8 cellular contexts compared by ENCODE assay signal in genomic region chr6:33126101-33126714, GRCh38. TPM values are rescaled to one million over a fixed set of nuclear protein-coding genes. Genes with fewer than 3 reads are reported as not detected.
DNase-seq lines count a peak whose midpoint lies in the region; ATAC-seq and TF ChIP-seq lines count a peak whose summit lies in the region.

No MANE protein-coding gene starts in this region.

- peaks cover 21% of the 10 kb centered on the region for H3K4me1 Mint-ChIP-seq in endodermal cell

- 58 to 74% methylated on average over 5 of the region's 5 CpGs for WGBS in endodermal cell (ENCODE audit: insufficient coverage in 1 of 2, insufficient read length in 1 of 2), 2 experiments

- H3K27me3 Mint-ChIP-seq in endodermal cell (ENCODE audit: insufficient read depth) = no peaks in the 10 kb centered on the region

- POLR2A ChIA-PET in GM10248 (lab: Yijun Ruan, JAX) = no interaction called here

- peak; percentile 64 for DNase-seq in GM10248 (ENCODE audit: extremely low spot score)
- peak; percentile 6 for DNase-seq in NCI-H128 (lab: John Stamatoyannopoulos, UW; ENCODE audit: unreplicated experiment)
- DNase-seq in activated CD4-positive, alpha-beta T cell treated with anti-CD3 and anti-CD28 coated beads, Interleukin-2, amount 50 U/mL, for 48 hours = peak; percentile 79 to 82
- peak; percentile 91 for DNase-seq in endodermal cell
- DNase-seq in myocyte (ENCODE audit: low read depth) = peak; percentile 40
- peak; percentile 84 for DNase-seq in stimulated activated naive CD8-positive, alpha-beta T cell treated with anti-CD3 and anti-CD28 coated beads, Interleukin-15, Interleukin-2, amounts not matched to agents 100 U/mL and 50 U/mL, for 24 hours
- no peak for DNase-seq in middle frontal gyrus (ENCODE audit: extremely low spot score, low spot score)

- H3K36me3 Mint-ChIP-seq in endodermal cell (ENCODE audit: low read depth) = peaks cover 12% of the 10 kb centered on the region

- H3K4me3 ChIP-seq in endodermal cell (ENCODE audit: low read length) = no peak overlapping the region

- H3K36me3 ChIP-seq in endodermal cell (ENCODE audit: control insufficient read depth, insufficient read depth, low read length) = no peaks in the 10 kb centered on the region

- peak; percentile 58 for TF ChIP-seq CTCF in GM10248 (IDR thresholded peaks at IDR 0.05; ENCODE audit: control extremely low read depth, extremely low read depth, low read depth, missing control alignments)
- peak; percentile 89 for TF ChIP-seq CTCF in endodermal cell (conservative IDR thresholded peaks at IDR 0.05)

- H3K4me3 Mint-ChIP-seq in endodermal cell = no peak overlapping the region

- H3K9me3 Mint-ChIP-seq in endodermal cell = peaks cover 31% of the 10 kb centered on the region

- CTCF ChIA-PET in GM10248 (lab: Yijun Ruan, JAX) = interaction anchor here (0.6 to 9.1 kb wide), 32 partner anchors 8 to 369 kb away, joined by 3 to 89 read pairs (median 4); partner anchors contain the start of gene HLA-DOA

- H3K4me1 ChIP-seq in endodermal cell (ENCODE audit: control insufficient read depth, insufficient read depth, low read length) = no peaks in the 10 kb centered on the region

- ATAC-seq in stimulated activated naive CD8-positive, alpha-beta T cell treated with anti-CD3 and anti-CD28 coated beads, Interleukin-15, Interleukin-2, amounts not matched to agents 100 U/mL and 50 U/mL, for 24 hours = peak; percentile 49
- ATAC-seq in GM21529 (IDR thresholded peaks at IDR 0.05; ENCODE audit: unreplicated experiment) = no peak

- H3K27ac ChIP-seq in endodermal cell (ENCODE audit: low read depth, low read length) = no peak overlapping the region

- peaks cover 22% of the 10 kb centered on the region for H3K9me3 ChIP-seq in endodermal cell (ENCODE audit: control insufficient read depth, low read length)

- no peaks in the 10 kb centered on the region for H3K27me3 ChIP-seq in endodermal cell (ENCODE audit: control insufficient read depth, insufficient read depth, low read length, poor library complexity, severe bottlenecking)

- H3K27ac Mint-ChIP-seq in endodermal cell = no peak overlapping the region

- no peak overlapping the region for H3K9ac ChIP-seq in endodermal cell (ENCODE audit: extremely low read depth, low read length, poor library complexity, severe bottlenecking)

RNA-seq across cellular contexts. Expression of gene HLA-DPB1, which starts 50.4 kb away (rescaled TPM):
- total RNA-seq in endodermal cell (10 to 100 TPM; 13.5 to 20.6 TPM), myocyte (0.19 TPM in 1 of 2 replicates, not detected in the other)
- 3.2 TPM for polyA plus RNA-seq in endodermal cell (2013, experiment 1 of 2)
- polyA plus RNA-seq in endodermal cell (2013, experiment 2 of 2) = 1.9 TPM
- 0.77 TPM for polyA plus RNA-seq in myocyte (2012)

RNA-seq across cellular contexts. Expression of gene HLA-DPA1, which starts 52.8 kb away (rescaled TPM):
- total RNA-seq in endodermal cell (1 to 10 TPM; 1.7 to 1.9 TPM), myocyte (0.27 and 0.68 TPM in 2 replicates)
- 1.0 TPM for polyA plus RNA-seq in endodermal cell (2013, experiment 1 of 2)
- polyA plus RNA-seq in endodermal cell (2013, experiment 2 of 2) = 1.0 TPM
- 0.20 TPM for polyA plus RNA-seq in myocyte (2012)

Comparison
In these comparisons a context has a peak if more than half of its experiments do, and no peak if none do; other contexts are left out.
1. RNA of gene HLA-DPB1, which starts 50.4 kb away (total RNA-seq): 13.5 to 20.6 TPM in endodermal cell; 0.19 TPM in myocyte; every median in the first group is over 10 times any median in the second.